Comparison of ENCODE assay signal across 8 cellular contexts in genomic region chr2:28717339-28717758, GRCh38. TPM values are rescaled to one million over a fixed set of nuclear protein-coding genes. Genes with fewer than 3 reads are reported as not detected.
DNase-seq lines count a peak whose midpoint lies in the region; ATAC-seq and TF ChIP-seq lines count a peak whose summit lies in the region.

No MANE protein-coding gene starts in this region.

- H3K27ac Mint-ChIP-seq in naive B cell = peak overlapping the region in 5 of 6 donors; percentile 10 to 78 (median 50)

- peak overlapping the region in 1 of 8 donors; percentile 34 for H3K4me3 Mint-ChIP-seq in naive B cell

- H3K9me3 Mint-ChIP-seq in naive B cell = peaks cover 0 to 2% (median 0%) of the 10 kb centered on the region in 7 donors

- H3K36me3 Mint-ChIP-seq in naive B cell = no peaks in the 10 kb centered on the region

- ATAC-seq in naive B cell (ENCODE audit: low read depth in 2 of 2) (no peak), GM18868 (IDR thresholded peaks at IDR 0.05; ENCODE audit: unreplicated experiment) (no peak), GM21526 (IDR thresholded peaks at IDR 0.05; ENCODE audit: low FRiP score, unreplicated experiment) (no peak)

- peak; percentile 50 for DNase-seq in DMS79 (lab: John Stamatoyannopoulos, UW)
- peak; percentile 38 for DNase-seq in OCI-M1 (lab: John Stamatoyannopoulos, UW)
- peak; percentile 33 for DNase-seq in epithelial cell of proximal tubule (ENCODE audit: low read depth)
- DNase-seq in naive B cell = no peak
- no peak for DNase-seq in putamen (ENCODE audit: low spot score)
- no peak for DNase-seq in ureter (ENCODE audit: low spot score)

- no peak overlapping the region for H3K4me3 ChIP-seq in epithelial cell of proximal tubule (ENCODE audit: low read depth, low read length)

- H3K4me1 Mint-ChIP-seq in naive B cell = peaks cover 9 to 13% (median 9%) of the 10 kb centered on the region in 3 donors

- H3K27me3 Mint-ChIP-seq in naive B cell = no peaks in the 10 kb centered on the region

- TF ChIP-seq CTCF in epithelial cell of proximal tubule (conservative IDR thresholded peaks at IDR 0.05; ENCODE audit: low read depth, low read length) = no peak

RNA-seq across cellular contexts. Expression of gene PPP1CB, which starts 34.3 kb away (rescaled TPM):
- total RNA-seq in epithelial cell of proximal tubule (157 and 173 TPM in 2 replicates), ureter (373 TPM)
- 10 to 100 TPM; 62.4 to 93.3 (median 86.9) TPM for polyA plus RNA-seq in naive B cell (ENCODE audit: low read depth in 6 of 6)

Comparison
In these comparisons a context has a peak if more than half of its experiments do, and no peak if none do; other contexts are left out.
1. DNase-seq: peak in DMS79 (single experiment), OCI-M1 (single experiment) and epithelial cell of proximal tubule (single experiment); none in naive B cell (single experiment), putamen (single experiment) and ureter (single experiment).